8 cellular contexts compared by ENCODE assay signal in genomic region chr20:47501483-47502270, GRCh38. TPM values are rescaled to one million over a fixed set of nuclear protein-coding genes. Genes with fewer than 3 reads are reported as not detected.
A peak's percentile ranks its signal among the peaks of the same experiment; 100 is the strongest.
DNase-seq lines count a peak whose midpoint lies in the region; ATAC-seq and TF ChIP-seq lines count a peak whose summit lies in the region.

TSS of gene NCOA3 (plus strand) at chr20:47501887. CDS start at chr20:47622248, 120,361 bp downstream.

- H3K4me1 Mint-ChIP-seq in GM23338 (peaks cover 32% of the 10 kb centered on the region), nephron (peaks cover 24% of the 10 kb centered on the region)
- peaks cover 49% of the 10 kb centered on the region for H3K4me1 Mint-ChIP-seq in activated T-helper 2 cell treated with anti-CD3 and anti-CD28 coated beads, Interferon-gamma antibody, Interleukin-2, Interleukin-4, amounts not matched to agents 10 μg/mL and 5 μg/mL and 100 μg/mL, durations not matched to agents 14 hours and 24 hours and 36 hours (ENCODE audit: low read depth)

- H3K27ac Mint-ChIP-seq in GM23338 = peak within 1 kb of the TSS; percentile 94
- H3K27ac Mint-ChIP-seq in activated T-helper 2 cell treated with anti-CD3 and anti-CD28 coated beads, Interferon-gamma antibody, Interleukin-2, Interleukin-4, amounts not matched to agents 10 μg/mL and 5 μg/mL and 100 μg/mL, durations not matched to agents 14 hours and 24 hours and 36 hours = peak within 1 kb of the TSS; percentile 99
- peak within 1 kb of the TSS; percentile 85 to 98 (median 98) for H3K27ac Mint-ChIP-seq in nephron

- H3K4me3 ChIP-seq in GM23338 (peak within 1 kb of the TSS; percentile 87), Loucy (ENCODE audit: low read length, poor library complexity, severe bottlenecking) (peak within 1 kb of the TSS; percentile 92), RWPE2 (ENCODE audit: severe bottlenecking) (peak within 1 kb of the TSS; percentile 84), fibroblast of the aortic adventitia (ENCODE audit: low read depth, low read length) (peak within 1 kb of the TSS; percentile 89)

- intact Hi-C loops in activated T-helper 2 cell treated with anti-CD3 and anti-CD28 coated beads, Interferon-gamma antibody, Interleukin-2, Interleukin-4, amounts not matched to agents 10 μg/mL and 5 μg/mL and 100 μg/mL, durations not matched to agents 14 hours and 24 hours and 36 hours (cut with micrococcal nuclease) = loop anchor here (1.0 to 10.0 kb wide), 7 partner anchors 14 to 307 kb away; partner anchors contain the start of gene ZMYND8

- H4K20me1 ChIP-seq in GM23338 (replicated peaks; ENCODE audit: insufficient read depth) = no peaks in the 10 kb centered on the region
- peaks cover 13% of the 10 kb centered on the region for H4K20me1 ChIP-seq in Loucy (ENCODE audit: insufficient read depth, low read length, poor library complexity, severe bottlenecking)

- no peaks in the 10 kb centered on the region for H3K9me3 Mint-ChIP-seq in GM23338
- no peaks in the 10 kb centered on the region for H3K9me3 Mint-ChIP-seq in activated T-helper 2 cell treated with anti-CD3 and anti-CD28 coated beads, Interferon-gamma antibody, Interleukin-2, Interleukin-4, amounts not matched to agents 10 μg/mL and 5 μg/mL and 100 μg/mL, durations not matched to agents 14 hours and 24 hours and 36 hours
- H3K9me3 Mint-ChIP-seq in nephron = no peaks in the 10 kb centered on the region

- TF ChIP-seq CTCF in GM23338 (conservative IDR thresholded peaks at IDR 0.05; ENCODE audit: low read depth in 2 of 2) (no peak), Loucy (conservative IDR thresholded peaks at IDR 0.05; ENCODE audit: low read length) (no peak), RWPE2 (IDR thresholded peaks at IDR 0.05; ENCODE audit: poor library complexity, severe bottlenecking) (peak; percentile 68), fibroblast of the aortic adventitia (IDR thresholded peaks at IDR 0.05; ENCODE audit: insufficient read depth, low read length) (peak; percentile 55), nephron (IDR thresholded peaks at IDR 0.05; ENCODE audit: unreplicated experiment in 3 of 3) (peak; percentile 41 to 55 (median 53))

- H3K79me2 ChIP-seq in GM23338 (replicated peaks; ENCODE audit: insufficient read depth) (peaks cover 45% of the 10 kb centered on the region), Loucy (ENCODE audit: insufficient read depth, low read length) (peaks cover 46% of the 10 kb centered on the region)

- ATAC-seq in GM23338 (peak; percentile 95), RWPE2 (ENCODE audit: low read depth) (peak; percentile 93)
- peak; percentile 89 for ATAC-seq in stimulated activated naive CD8-positive, alpha-beta T cell treated with anti-CD3 and anti-CD28 coated beads, Interleukin-15, Interleukin-2, amounts not matched to agents 100 U/mL and 50 U/mL, for 24 hours

- H3K27me3 Mint-ChIP-seq in GM23338 (ENCODE audit: insufficient read depth, low read depth, poor library complexity) (peaks cover 8% of the 10 kb centered on the region), nephron (ENCODE audit: low read depth) (peaks cover 4% of the 10 kb centered on the region)
- H3K27me3 Mint-ChIP-seq in activated T-helper 2 cell treated with anti-CD3 and anti-CD28 coated beads, Interferon-gamma antibody, Interleukin-2, Interleukin-4, amounts not matched to agents 10 μg/mL and 5 μg/mL and 100 μg/mL, durations not matched to agents 14 hours and 24 hours and 36 hours (ENCODE audit: low read depth) = no peaks in the 10 kb centered on the region

- H3K36me3 Mint-ChIP-seq in GM23338 (ENCODE audit: low read depth) = no peaks in the 10 kb centered on the region; the same call in 2 of the 3 replicates
- H3K36me3 Mint-ChIP-seq in activated T-helper 2 cell treated with anti-CD3 and anti-CD28 coated beads, Interferon-gamma antibody, Interleukin-2, Interleukin-4, amounts not matched to agents 10 μg/mL and 5 μg/mL and 100 μg/mL, durations not matched to agents 14 hours and 24 hours and 36 hours (ENCODE audit: low read depth) = peaks cover 38% of the 10 kb centered on the region
- H3K36me3 Mint-ChIP-seq in nephron (ENCODE audit: low read depth) = no peaks in the 10 kb centered on the region

- H3K9me3 ChIP-seq in Loucy (ENCODE audit: insufficient read depth, low read depth, low read length) = no peaks in the 10 kb centered on the region
- H3K9me3 ChIP-seq in RWPE2 (ENCODE audit: severe bottlenecking) = no peaks in the 10 kb centered on the region

- peak; percentile 97 for DNase-seq in EL
- DNase-seq in GM23338 (ENCODE audit: low spot score) = peak; percentile 99
- peak; percentile 100 for DNase-seq in RWPE2 (ENCODE audit: low spot score)
- DNase-seq in activated T-helper 2 cell treated with anti-CD3 and anti-CD28 coated beads, Interferon-gamma antibody, Interleukin-2, Interleukin-4, amounts not matched to agents 10 μg/mL and 5 μg/mL and 100 μg/mL, durations not matched to agents 14 hours and 24 hours and 36 hours (ENCODE audit: low spot score) = peak; percentile 91
- DNase-seq in fibroblast of the aortic adventitia (ENCODE audit: low read depth) = peak; percentile 93
- peak; percentile 98 for DNase-seq in stimulated activated naive CD8-positive, alpha-beta T cell treated with anti-CD3 and anti-CD28 coated beads, Interleukin-15, Interleukin-2, amounts not matched to agents 100 U/mL and 50 U/mL, for 24 hours

- H3K4me1 ChIP-seq in GM23338 (ENCODE audit: insufficient read depth) (peaks cover 34% of the 10 kb centered on the region), Loucy (ENCODE audit: insufficient read depth, low read length, poor library complexity, severe bottlenecking) (peaks cover 35% of the 10 kb centered on the region), RWPE2 (ENCODE audit: insufficient read depth, poor library complexity, severe bottlenecking) (peaks cover 27% of the 10 kb centered on the region)

- H3K27ac ChIP-seq in GM23338 (ENCODE audit: low read depth) = peak within 1 kb of the TSS; percentile 83
- H3K27ac ChIP-seq in RWPE2 (ENCODE audit: poor library complexity, severe bottlenecking) = peak within 1 kb of the TSS; percentile 63

- peak within 1 kb of the TSS; percentile 80 for H3K4me2 ChIP-seq in GM23338
- peak within 1 kb of the TSS; percentile 89 for H3K4me2 ChIP-seq in Loucy (ENCODE audit: low read depth, low read length, poor library complexity, severe bottlenecking)

- H3F3A ChIP-seq in GM23338 (replicated peaks; ENCODE audit: low read depth) (0 out of 2 replicates have a peak, but pooled peaks cover 3% of the 10 kb centered on the region), Loucy (ENCODE audit: low read depth) (no peaks in the 10 kb centered on the region)

- H3K4me3 Mint-ChIP-seq in GM23338 (peak within 1 kb of the TSS; percentile 92), nephron (peak within 1 kb of the TSS; percentile 100)
- H3K4me3 Mint-ChIP-seq in activated T-helper 2 cell treated with anti-CD3 and anti-CD28 coated beads, Interferon-gamma antibody, Interleukin-2, Interleukin-4, amounts not matched to agents 10 μg/mL and 5 μg/mL and 100 μg/mL, durations not matched to agents 14 hours and 24 hours and 36 hours (ENCODE audit: low read depth) = peak within 1 kb of the TSS; percentile 100

- H3K9me2 ChIP-seq in GM23338 (ENCODE audit: insufficient read depth) (no peaks in the 10 kb centered on the region), Loucy (replicated peaks; ENCODE audit: low read depth, low read length) (no peaks in the 10 kb centered on the region)

- H2AFZ ChIP-seq in GM23338 (peak within 1 kb of the TSS; percentile 84), Loucy (ENCODE audit: low read length) (peak within 1 kb of the TSS; percentile 99)

- peak within 1 kb of the TSS; percentile 81 for H3K9ac ChIP-seq in Loucy (ENCODE audit: low read depth, low read length, poor library complexity, severe bottlenecking)

- H3K36me3 ChIP-seq in GM23338 (ENCODE audit: insufficient read depth) = no peaks in the 10 kb centered on the region
- no peaks in the 10 kb centered on the region for H3K36me3 ChIP-seq in Loucy (ENCODE audit: insufficient read depth, low read length)
- H3K36me3 ChIP-seq in RWPE2 (ENCODE audit: low read depth) = peaks cover 11% of the 10 kb centered on the region; the same call in 1 of the 2 replicates

- H3K27me3 ChIP-seq in GM23338 (ENCODE audit: insufficient read depth) = no peaks in the 10 kb centered on the region
- H3K27me3 ChIP-seq in Loucy (ENCODE audit: insufficient read depth, low read length, poor library complexity, severe bottlenecking) = no peaks in the 10 kb centered on the region
- H3K27me3 ChIP-seq in RWPE2 (ENCODE audit: insufficient read depth, poor library complexity, severe bottlenecking) = no peaks in the 10 kb centered on the region

TF ChIP-seq in GM23338, 12 proteins besides CTCF, POLR2A, EP300 and RAD21 (continues in another document):
- TF ChIP-seq POLR2AphosphoS5 (IDR thresholded peaks at IDR 0.05; ENCODE audit: low read depth) = peak; percentile 96
- peak; percentile 62 for TF ChIP-seq CREB1 (CRISPR knock-in tag; IDR thresholded peaks at IDR 0.05; ENCODE audit: low read depth)
- TF ChIP-seq REST (IDR thresholded peaks at IDR 0.05; ENCODE audit: unreplicated experiment) = no peak

RNA-seq across cellular contexts. Expression of gene NCOA3, which starts in this region (rescaled TPM):
- total RNA-seq in GM23338 (2014; rRNA removed; shearing (Covaris generic)) = 20.6 and 25.8 TPM in 2 replicates
- polyA plus RNA-seq in GM23338 (2016; fragmentation: Nextera tagmentation; extraction: Ambion mirVana) = 6.6 and 6.7 TPM in 2 replicates
- total RNA-seq in activated T-helper 2 cell treated with anti-CD3 and anti-CD28 coated beads, Interferon-gamma antibody, Interleukin-2, Interleukin-4, amounts not matched to agents 10 μg/mL and 5 μg/mL and 100 μg/mL, durations not matched to agents 14 hours and 24 hours and 36 hours = 119 and 126 TPM in 2 replicates
- total RNA-seq in fibroblast of the aortic adventitia (ENCODE audit: low replicate concordance) = 29.8 and 53.3 TPM in 2 replicates

Comparison
In these comparisons a context has a peak if more than half of its experiments do, and no peak if none do; other contexts are left out.
1. Peak in every context shown above with its lines: DNase-seq, ATAC-seq, H3K4me3 ChIP-seq and H3K27ac ChIP-seq.
2. CTCF ChIP-seq: peak in RWPE2 (single experiment), fibroblast of the aortic adventitia (single experiment) and nephron (3 of 3); none in GM23338 (0 of 2) and Loucy (single experiment).